In genomic region chr4:158915683-158916241, GRCh38 we compare ENCODE assay signal across 17 cellular contexts.
"Had no signal": no experiment of that assay in that cellular context is flagged by ENCODE, and none has a peak within 500 bp of the region (broad histone marks: within the 10 kb centered on the region; RNA-seq: fewer than 3 reads in every experiment).

No MANE protein-coding gene starts in this region.

- H3K36me3 ChIP-seq: adrenal gland, spleen, upper lobe of left lung had no signal

- DNase-seq: activated CD4-positive, alpha-beta T cell treated with anti-CD3 and anti-CD28 coated beads for 48 hours; activated CD8-positive, alpha-beta T cell treated with anti-CD3 and anti-CD28 coated beads, Interleukin-2, amount 10 ng/mL, durations not matched to agents 7 days and 5 days; activated naive CD4-positive, alpha-beta T cell treated with anti-CD3 and anti-CD28 coated beads for 36 hours; adrenal gland; effector memory CD8-positive, alpha-beta T cell; foreskin keratinocyte; posterior cingulate gyrus; right cardiac atrium; spleen; stimulated activated CD4-positive, alpha-beta T cell treated with anti-CD3 and anti-CD28 coated beads, Interleukin-2, amount 100 ng/mL, for 24 hours; stimulated activated naive CD4-positive, alpha-beta T cell; substantia nigra; upper lobe of left lung had no signal

- H3K27ac Mint-ChIP-seq: activated CD8-positive, alpha-beta T cell treated with anti-CD3 and anti-CD28 coated beads, Interleukin-2, amount 10 ng/mL, durations not matched to agents 7 days and 5 days; activated naive CD4-positive, alpha-beta T cell treated with anti-CD3 and anti-CD28 coated beads for 36 hours; activated T-helper 17 cell treated with anti-CD3 and anti-CD28 coated beads, Interleukin-2, amount 50 U/mL, for 72 hours; brain; effector memory CD8-positive, alpha-beta T cell had no signal

- H3K27me3 ChIP-seq: adrenal gland, foreskin keratinocyte, spleen, upper lobe of left lung had no signal

- H3K4me3 ChIP-seq: adrenal gland, spleen, upper lobe of left lung had no signal

- H3K9me3 ChIP-seq: adrenal gland had no signal

- H3K9me3 Mint-ChIP-seq: effector memory CD8-positive, alpha-beta T cell had no signal

- H3K27ac ChIP-seq: adrenal gland, epithelial cell of prostate, foreskin keratinocyte, spleen, upper lobe of left lung had no signal

- H3K4me1 ChIP-seq: adrenal gland, spleen, upper lobe of left lung had no signal

- ATAC-seq: activated CD8-positive, alpha-beta T cell treated with anti-CD3 and anti-CD28 coated beads, Interleukin-2, amount 10 ng/mL, durations not matched to agents 7 days and 5 days; activated T-helper 17 cell treated with anti-CD3 and anti-CD28 coated beads, Interleukin-2, amount 50 U/mL, for 72 hours; effector memory CD8-positive, alpha-beta T cell; foreskin keratinocyte; SK-N-SH treated with all-trans-retinoic acid at 6 μM for 48 hours had no signal

- H3K4me3 Mint-ChIP-seq: activated CD8-positive, alpha-beta T cell treated with anti-CD3 and anti-CD28 coated beads, Interleukin-2, amount 10 ng/mL, durations not matched to agents 7 days and 5 days; activated naive CD4-positive, alpha-beta T cell treated with anti-CD3 and anti-CD28 coated beads for 36 hours; activated T-helper 17 cell treated with anti-CD3 and anti-CD28 coated beads, Interleukin-2, amount 50 U/mL, for 72 hours; brain; effector memory CD8-positive, alpha-beta T cell had no signal

- H3K27me3 Mint-ChIP-seq: activated T-helper 17 cell treated with anti-CD3 and anti-CD28 coated beads, Interleukin-2, amount 50 U/mL, for 72 hours; brain; effector memory CD8-positive, alpha-beta T cell had no signal
